Comparison of ENCODE assay signal across 18 cellular contexts in the genomic region with DNA sequence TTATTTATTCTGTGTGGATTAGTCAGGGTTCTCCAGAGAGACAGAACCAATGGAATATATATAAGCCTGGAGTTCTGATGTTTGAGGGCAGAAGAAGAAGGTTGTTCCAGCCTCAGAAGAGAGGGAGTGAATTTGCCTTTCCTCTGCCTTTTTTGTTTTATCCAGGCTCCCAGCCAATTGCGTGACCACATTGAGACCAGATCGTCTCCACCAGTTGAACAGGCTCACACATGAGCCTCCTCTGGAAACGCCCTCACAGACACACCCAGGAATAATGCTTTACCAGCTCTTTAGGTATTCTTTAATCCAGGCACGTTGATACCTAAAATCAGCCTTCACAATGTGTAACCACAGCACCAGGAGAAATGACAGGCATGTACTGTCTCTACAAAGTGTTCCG.
DNase-seq lines count a peak whose midpoint lies in the region; ATAC-seq and TF ChIP-seq lines count a peak whose summit lies in the region.
"Had no signal": no experiment of that assay in that cellular context is flagged by ENCODE, and none has a peak within 500 bp of the region (broad histone marks: within the 10 kb centered on the region; RNA-seq: fewer than 3 reads in every experiment).

No MANE protein-coding gene starts in this region.

- no peaks in the 10 kb centered on the region for H4K20me1 ChIP-seq in PC-3 (ENCODE audit: low read length)

- H3K4ac ChIP-seq in neuronal stem cell (ENCODE audit: low read length) = no peak overlapping the region

- no peaks in the 10 kb centered on the region for H3F3A ChIP-seq in PC-3 (ENCODE audit: low read length, unreplicated experiment)

- H2BK12ac ChIP-seq in neuronal stem cell (ENCODE audit: low read length) = no peak overlapping the region

- peak overlapping the region; percentile 16; the same call in 1 of the 2 replicates for H3K27ac ChIP-seq in PC-3 (ENCODE audit: low read length)
- H3K27ac ChIP-seq in neuronal stem cell (replicated peaks; ENCODE audit: low read length) = no peak overlapping the region
- no peak overlapping the region for H3K27ac ChIP-seq in A673 (ENCODE audit: low read depth, low read length, poor library complexity, severe bottlenecking)
- H3K27ac ChIP-seq: body of pancreas, lower lobe of right lung, parathyroid adenoma, uterus had no signal

- intact Hi-C loops in PC-3 (cut with micrococcal nuclease) = loop anchor here (1.0 kb wide), 1 partner anchor 107 kb away; no protein-coding TSS in a partner anchor
- intact Hi-C loops in A673 (cut with micrococcal nuclease; ENCODE audit: unreplicated experiment) = no loop called here

- TF ChIP-seq CTCF in PC-3 (conservative IDR thresholded peaks at IDR 0.05; ENCODE audit: low read depth, low read length) (no peak), A673 (conservative IDR thresholded peaks at IDR 0.05; ENCODE audit: low read depth, low read length) (no peak)

- H3K9ac ChIP-seq in PC-3 (ENCODE audit: low read length) = no peak overlapping the region
- H3K9ac ChIP-seq in neuronal stem cell (ENCODE audit: low read depth, low read length, poor library complexity) = no peak overlapping the region
- H3K9ac ChIP-seq: parathyroid adenoma had no signal

- H3K9me3 ChIP-seq in PC-3 (ENCODE audit: low read length) = no peaks in the 10 kb centered on the region
- peaks cover 0 to 4% of the 10 kb centered on the region in 2 donors for H3K9me3 ChIP-seq in neuronal stem cell (replicated peaks in 1 of 2; ENCODE audit: control insufficient read depth in 2 of 2, insufficient read depth in 1 of 2, low read depth in 1 of 2, low read length in 2 of 2)
- H3K9me3 ChIP-seq in A673 (ENCODE audit: low read depth, low read length, poor library complexity, severe bottlenecking) = no peaks in the 10 kb centered on the region
- H3K9me3 ChIP-seq: body of pancreas, lower lobe of right lung, uterus had no signal

- BruUV-seq in PC-3 (replicated peaks; lab: Mats Ljungman, UMichigan) = no TSS peak
- BruUV-seq in A673 (replicated peaks; lab: Mats Ljungman, UMichigan) = no TSS peak

- H3K79me2 ChIP-seq in PC-3 (ENCODE audit: low read length) = no peaks in the 10 kb centered on the region
- H3K79me2 ChIP-seq: parathyroid adenoma had no signal

- CTCF ChIA-PET in PC-3 (lab: Charles Lee) = no interaction called here
- CTCF ChIA-PET in A673 (lab: Charles Lee) = no interaction called here

- no peak overlapping the region for H2BK5ac ChIP-seq in neuronal stem cell (ENCODE audit: low read length)

- H3K4me3 ChIP-seq in PC-3 (ENCODE audit: low read length) (no peak overlapping the region), neuronal stem cell (ENCODE audit: low read length in 2 of 2) (no peak overlapping the region), A673 (ENCODE audit: low read depth, low read length, poor library complexity, severe bottlenecking) (no peak overlapping the region)
- H3K4me3 ChIP-seq: body of pancreas, lower lobe of right lung, uterus had no signal

- no peak overlapping the region for H4K91ac ChIP-seq in neuronal stem cell (ENCODE audit: low read depth, low read length, poor library complexity)

- H2AK5ac ChIP-seq in neuronal stem cell (ENCODE audit: low read depth, low read length) = no peak overlapping the region

- no peak overlapping the region for H2BK120ac ChIP-seq in neuronal stem cell (ENCODE audit: low read depth, low read length)

- no peaks in the 10 kb centered on the region for H3K79me1 ChIP-seq in neuronal stem cell (ENCODE audit: low read depth, low read length)

- no peak overlapping the region for H3K23ac ChIP-seq in neuronal stem cell (ENCODE audit: low read depth, low read length, poor library complexity)

- H4K8ac ChIP-seq in neuronal stem cell (ENCODE audit: low read depth, low read length) = no peak overlapping the region

- H3K14ac ChIP-seq in neuronal stem cell (ENCODE audit: low read length) = no peak overlapping the region

- ATAC-seq in PC-3 = peak; percentile 77
- ATAC-seq: body of pancreas, lower lobe of right lung had no signal

- H3K4me1 ChIP-seq in PC-3 (ENCODE audit: insufficient read depth, low read length) (peaks cover 10% of the 10 kb centered on the region; the same call in 1 of the 2 replicates), neuronal stem cell (ENCODE audit: control insufficient read depth in 2 of 2, insufficient read depth in 1 of 2, low read depth in 1 of 2, low read length in 2 of 2) (no peaks in the 10 kb centered on the region), A673 (ENCODE audit: insufficient read depth, low read length, poor library complexity, severe bottlenecking) (no peaks in the 10 kb centered on the region)
- H3K4me1 ChIP-seq: body of pancreas, lower lobe of right lung, parathyroid adenoma, uterus had no signal

- H3K4me2 ChIP-seq in PC-3 (ENCODE audit: low read length) (peak overlapping the region; percentile 13; the same call in 1 of the 2 replicates), neuronal stem cell (ENCODE audit: insufficient read depth, low read length, poor library complexity, severe bottlenecking) (no peak overlapping the region)

- POLR2A ChIA-PET in PC-3 (lab: Charles Lee; ENCODE audit: unreplicated experiment) (no interaction called here), A673 (lab: Charles Lee; ENCODE audit: low non-redundant PET) (no interaction called here)

- H2AFZ ChIP-seq in PC-3 (ENCODE audit: low read length) (0 out of 2 replicates have a peak overlapping the region, but pooled peaks have one; percentile 2), neuronal stem cell (ENCODE audit: low read length) (peak overlapping the region; percentile 40)
- H2AFZ ChIP-seq: parathyroid adenoma had no signal

- DNase-seq in SIG-M5 treated with dmso at 0.1 percent for 504 hours (lab: John Stamatoyannopoulos, UW; ENCODE audit: unreplicated experiment) (peak; percentile 16), SIG-M5 (lab: John Stamatoyannopoulos, UW) (no peak), NCI-H2107 treated with DMSO at 0.1 percent for 48 hours (lab: John Stamatoyannopoulos, UW; ENCODE audit: unreplicated experiment) (peak; percentile 99), PC-3 (peak; percentile 55), neuronal stem cell (ENCODE audit: low spot score) (no peak), Ammon's horn (ENCODE audit: low spot score) (no peak), A673 (ENCODE audit: low spot score) (no peak)
- DNase-seq in stimulated activated CD4-positive, alpha-beta T cell treated with anti-CD3 and anti-CD28 coated beads, Interleukin-4, amount 100 ng/mL, for 1 hour = no peak
- DNase-seq: activated CD4-positive, alpha-beta T cell treated with anti-CD3 and anti-CD28 coated beads, Interleukin-2, amount 50 U/mL, for 4 hours; activated naive CD4-positive, alpha-beta T cell treated with anti-CD3 and anti-CD28 coated beads for 36 hours; body of pancreas; CD4-positive, CD25-positive, alpha-beta regulatory T cell; lower lobe of right lung; naive B cell; NCI-H524 treated with DMSO at 0.1 percent for 48 hours; stimulated activated CD4-positive, alpha-beta T cell treated with anti-CD3 and anti-CD28 coated beads, Interleukin-1b, Interleukin-23, amount 100 ng/mL, for 48 hours; uterus had no signal

- no peak overlapping the region for H2BK15ac ChIP-seq in neuronal stem cell (ENCODE audit: low read length)

- H3K36me3 ChIP-seq in PC-3 (ENCODE audit: low read depth, low read length) (no peaks in the 10 kb centered on the region), neuronal stem cell (replicated peaks in 1 of 2; ENCODE audit: control insufficient read depth in 2 of 2, insufficient read depth in 2 of 2, low read length in 2 of 2) (no peaks in the 10 kb centered on the region), A673 (ENCODE audit: insufficient read depth, low read length, poor library complexity, severe bottlenecking) (no peaks in the 10 kb centered on the region)
- H3K36me3 ChIP-seq: lower lobe of right lung, uterus had no signal

- H3K18ac ChIP-seq in neuronal stem cell (ENCODE audit: low read length) = no peak overlapping the region

- H3K27me3 ChIP-seq in PC-3 (ENCODE audit: low read length) (no peaks in the 10 kb centered on the region), neuronal stem cell (ENCODE audit: control insufficient read depth in 3 of 3, insufficient read depth in 3 of 3, low read depth in 1 of 3, low read length in 3 of 3) (no peaks in the 10 kb centered on the region), A673 (replicated peaks; ENCODE audit: insufficient read depth, low read depth, low read length, poor library complexity) (no peaks in the 10 kb centered on the region)
- H3K27me3 ChIP-seq: body of pancreas, uterus had no signal

- no CpG with 5 or more reads among the region's 5 CpGs for WGBS in neuronal stem cell (ENCODE audit: extremely low coverage in 2 of 2, insufficient read length in 2 of 2, insufficient replicate concordance in 1 of 2), 2 donors

- H3K9me2 ChIP-seq in PC-3 (replicated peaks; ENCODE audit: low read length) = no peaks in the 10 kb centered on the region

Comparison
In these comparisons a context has a peak if more than half of its experiments do, and no peak if none do; other contexts are left out.
1. DNase-seq: peak in SIG-M5 treated with dmso at 0.1 percent for 504 hours (single experiment), NCI-H2107 treated with DMSO at 0.1 percent for 48 hours (single experiment) and PC-3 (single experiment); none in SIG-M5 (single experiment), neuronal stem cell (single experiment), stimulated activated CD4-positive, alpha-beta T cell treated with anti-CD3 and anti-CD28 coated beads, Interleukin-4, amount 100 ng/mL, for 1 hour (single experiment), Ammon's horn (single experiment) and A673 (single experiment).